ENCODE assay signal across 8 cellular contexts in genomic region chr9:120842685-120843485, GRCh38. TPM values are rescaled to one million over a fixed set of nuclear protein-coding genes. Genes with fewer than 3 reads are reported as not detected.
A peak's percentile ranks its signal among the peaks of the same experiment; 100 is the strongest.
DNase-seq lines count a peak whose midpoint lies in the region; TF ChIP-seq lines count a peak whose summit lies in the region.

PSMD5 (minus strand) TSS chr9:120842922; CDS start chr9:120842909, 13 bp downstream.

- H3K9me3 Mint-ChIP-seq in neural crest cell: peaks cover 2% of the 10 kb centered on the region

- peaks cover 39% of the 10 kb centered on the region for H3K4me1 Mint-ChIP-seq in neural crest cell

- H4K20me1 ChIP-seq in Loucy (ENCODE audit: insufficient read depth, low read length, poor library complexity, severe bottlenecking): peaks cover 3% of the 10 kb centered on the region

- H3K36me3 Mint-ChIP-seq in neural crest cell (ENCODE audit: low read depth): peaks cover 27% of the 10 kb centered on the region

- H3K9me2 ChIP-seq in Loucy (replicated peaks; ENCODE audit: low read depth, low read length): no peaks in the 10 kb centered on the region

- no peaks in the 10 kb centered on the region for H3K9me3 ChIP-seq in Loucy (ENCODE audit: insufficient read depth, low read depth, low read length)
- H3K9me3 ChIP-seq in stomach smooth muscle (ENCODE audit: control insufficient read depth in 2 of 2, low read length in 2 of 2): peaks cover 0 to 2% of the 10 kb centered on the region in 2 donors

- H3K9ac ChIP-seq in Loucy (ENCODE audit: low read depth, low read length, poor library complexity, severe bottlenecking): peak within 1 kb of the TSS; percentile 98
- H3K9ac ChIP-seq in stomach smooth muscle (ENCODE audit: low read length in 2 of 2): peak within 1 kb of the TSS; percentile 96 to 100

- H3F3A ChIP-seq in Loucy (ENCODE audit: low read depth): no peaks in the 10 kb centered on the region

- H3K4me3 Mint-ChIP-seq in neural crest cell: peak within 1 kb of the TSS; percentile 99

- H3K27ac Mint-ChIP-seq in neural crest cell (ENCODE audit: unreplicated experiment): peak within 1 kb of the TSS; percentile 98

- H3K4me3 ChIP-seq in Loucy (ENCODE audit: low read length, poor library complexity, severe bottlenecking) (peak within 1 kb of the TSS; percentile 93), foreskin fibroblast (ENCODE audit: low read depth in 1 of 2, low read length in 2 of 2) (peak within 1 kb of the TSS; percentile 94 to 98), stomach smooth muscle (ENCODE audit: low read length in 2 of 2) (peak within 1 kb of the TSS; percentile 91 to 93)

- H3K36me3 ChIP-seq in Loucy (ENCODE audit: insufficient read depth, low read length) (no peaks in the 10 kb centered on the region), stomach smooth muscle (ENCODE audit: control insufficient read depth in 2 of 2, insufficient read depth in 2 of 2, low read length in 2 of 2) (no peaks in the 10 kb centered on the region)

- peak within 1 kb of the TSS; percentile 89 for H2AFZ ChIP-seq in Loucy (ENCODE audit: low read length)

- peak within 1 kb of the TSS; percentile 92 for H3K4me2 ChIP-seq in Loucy (ENCODE audit: low read depth, low read length, poor library complexity, severe bottlenecking)

- H3K27ac ChIP-seq in stomach smooth muscle (ENCODE audit: low read length): peak within 1 kb of the TSS; percentile 95

- peaks cover 12% of the 10 kb centered on the region for H3K4me1 ChIP-seq in Loucy (ENCODE audit: insufficient read depth, low read length, poor library complexity, severe bottlenecking)
- peaks cover 14% of the 10 kb centered on the region for H3K4me1 ChIP-seq in stomach smooth muscle (ENCODE audit: control insufficient read depth, insufficient read depth, low read length)

- DNase-seq in Daoy (ENCODE audit: low read depth) (peak; percentile 100), GOT3 (lab: John Stamatoyannopoulos, UW) (peak; percentile 68), SIG-M5 (lab: John Stamatoyannopoulos, UW) (peak; percentile 82), foreskin fibroblast (peak; percentile 99 to 100), neural crest cell (ENCODE audit: low read depth, low spot score) (peak; percentile 88)
- peak; percentile 91 for DNase-seq in activated gamma-delta T cell treated with anti-CD3 and anti-CD28 coated beads, Interleukin-2, amount 50 U/mL, for 16 hours (ENCODE audit: low read depth)

- no peaks in the 10 kb centered on the region for H3K27me3 ChIP-seq in Loucy (ENCODE audit: insufficient read depth, low read length, poor library complexity, severe bottlenecking)
- no peaks in the 10 kb centered on the region for H3K27me3 ChIP-seq in stomach smooth muscle (ENCODE audit: control insufficient read depth in 1 of 2, insufficient read depth in 2 of 2, low read length in 2 of 2)

- H3K79me2 ChIP-seq in Loucy (ENCODE audit: insufficient read depth, low read length): peaks cover 60% of the 10 kb centered on the region

- no peaks in the 10 kb centered on the region for H3K27me3 Mint-ChIP-seq in neural crest cell (ENCODE audit: low read depth)

- no peak for TF ChIP-seq CTCF in Loucy (conservative IDR thresholded peaks at IDR 0.05; ENCODE audit: low read length)
- TF ChIP-seq CTCF in foreskin fibroblast (IDR thresholded peaks at IDR 0.05; ENCODE audit: low read depth, low read length): no peak
- no peak for TF ChIP-seq CTCF in neural crest cell (conservative IDR thresholded peaks at IDR 0.05)

RNA-seq across cellular contexts. Expression of gene PSMD5, which starts in this region (rescaled TPM):
- total RNA-seq in Daoy (2014; rRNA removed; shearing (Covaris generic)): 38.0 and 40.7 TPM in 2 replicates
- total RNA-seq in neural crest cell: 54.3 and 54.5 TPM in 2 replicates

Comparison
In these comparisons a context has a peak if more than half of its experiments do, and no peak if none do; other contexts are left out.
1. Peak in every context shown above with its lines: DNase-seq, H3K4me3 ChIP-seq and H3K27ac ChIP-seq.